1 cellular context compared by ENCODE assay signal in genomic region chr5:14848385-14848784, GRCh38.
TF ChIP-seq lines count a peak whose summit lies in the region.

No MANE protein-coding gene starts in this region.

TF ChIP-seq in H1, 55 proteins besides CTCF, POLR2A, EP300 and RAD21:
- TF ChIP-seq ZNF274 (IDR thresholded peaks at IDR 0.05; ENCODE audit: borderline replicate concordance, extremely low read depth, low read length) (no peak), YY1 (IDR thresholded peaks at IDR 0.05; ENCODE audit: low read depth, low read length) (no peak), ASH2L (IDR thresholded peaks at IDR 0.05; ENCODE audit: low read length) (no peak), TBP (IDR thresholded peaks at IDR 0.05; ENCODE audit: low read depth, low read length) (no peak), MAX (IDR thresholded peaks at IDR 0.05) (no peak), SUZ12 (IDR thresholded peaks at IDR 0.05; ENCODE audit: low read length) (no peak), CTBP2 (IDR thresholded peaks at IDR 0.05; ENCODE audit: borderline replicate concordance, insufficient read depth, insufficient read length, low read length) (no peak), TAF7 (optimal IDR thresholded peaks at IDR 0.05; ENCODE audit: borderline replicate concordance, low read depth, low read length) (no peak), SP1 (IDR thresholded peaks at IDR 0.05; ENCODE audit: low read depth, low read length) (no peak), ATF3 (IDR thresholded peaks at IDR 0.05; ENCODE audit: insufficient read depth, low read depth, low read length) (no peak), CHD7 (IDR thresholded peaks at IDR 0.05; ENCODE audit: insufficient replicate concordance, low read length) (no peak), SIN3A (conservative IDR thresholded peaks at IDR 0.05 in 1 of 2, IDR thresholded peaks at IDR 0.05 in 1 of 2; ENCODE audit: low read depth in 1 of 2, low read length in 2 of 2) (no peak), GABPA (IDR thresholded peaks at IDR 0.05; ENCODE audit: borderline replicate concordance, insufficient read depth, low read length) (no peak), FOSL1 (IDR thresholded peaks at IDR 0.05; ENCODE audit: insufficient read depth, low read depth, low read length) (no peak), HDAC2 (IDR thresholded peaks at IDR 0.05; ENCODE audit: borderline replicate concordance in 1 of 2, low read depth in 2 of 2, low read length in 2 of 2) (no peak), RBBP5 (IDR thresholded peaks at IDR 0.05; ENCODE audit: borderline replicate concordance, low read depth, low read length) (no peak), USF2 (IDR thresholded peaks at IDR 0.05; ENCODE audit: low read length) (no peak)
